In the genomic region with DNA sequence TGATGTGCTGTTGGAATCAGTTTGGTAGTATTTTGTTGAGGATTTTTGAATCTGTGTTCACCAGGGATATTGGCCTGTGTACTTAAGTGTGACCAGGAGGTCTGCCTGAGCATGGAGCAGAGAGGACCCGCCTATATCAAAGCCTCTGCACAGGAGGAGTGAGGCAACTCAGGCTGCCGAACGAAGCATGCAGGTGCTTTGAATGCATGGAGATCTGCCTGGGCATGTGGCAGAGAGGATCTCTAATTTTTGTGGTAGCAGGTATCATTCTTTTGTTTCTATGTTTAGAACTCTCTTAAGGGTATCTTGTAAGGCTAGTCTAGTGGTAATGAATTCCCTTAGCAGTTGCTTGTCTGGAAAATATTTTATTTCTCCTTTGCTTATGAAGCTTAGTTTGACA, we compare ENCODE assay signal across 37 cellular contexts. TPM values are rescaled to one million over a fixed set of nuclear protein-coding genes. Genes with fewer than 3 reads are reported as not detected.
"Had no signal": no experiment of that assay in that cellular context is flagged by ENCODE, and none has a peak within 500 bp of the region (broad histone marks: within the 10 kb centered on the region; RNA-seq: fewer than 3 reads in every experiment).

No MANE protein-coding gene starts in this region.

- FAIRE-seq: TTC549 had no signal

- H3K36me3 ChIP-seq: brain microvascular endothelial cell, SJSA1 had no signal

- H3K4me3 Mint-ChIP-seq: activated CD4-positive, alpha-beta memory T cell treated with anti-CD3 and anti-CD28 coated beads for 36 hours; activated CD4-positive, alpha-beta T cell treated with anti-CD3 and anti-CD28 coated beads for 36 hours; activated naive CD8-positive, alpha-beta T cell treated with anti-CD3 and anti-CD28 coated beads for 36 hours; activated T-helper 17 cell treated with anti-CD3 and anti-CD28 coated beads, Interleukin-2, amount 50 U/mL, for 72 hours; T-helper 1 cell treated with Interleukin-12 subunit alpha and Interleukin-12 subunit beta and Interleukin-4 antibody, amounts not matched to agents 30 μg/mL and 1 μg/mL, for 36 hours; T-helper 2 cell treated with Interferon-gamma antibody and Interleukin-4, amounts not matched to agents 5 μg/mL and 100 μg/mL, for 36 hours had no signal

- H3K4me2 ChIP-seq: SK-N-SH had no signal

- H3K9ac ChIP-seq: SK-N-SH had no signal

- H3K4me1 ChIP-seq: SJSA1 had no signal

- H3K27me3 ChIP-seq: brain microvascular endothelial cell, SJSA1 had no signal

- H3K27ac ChIP-seq: brain microvascular endothelial cell, SJSA1 had no signal

- H3K4me3 ChIP-seq: SJSA1 had no signal

- ATAC-seq: activated CD4-positive, alpha-beta T cell treated with anti-CD3 and anti-CD28 coated beads for 36 hours; activated CD4-positive, CD25-positive, alpha-beta regulatory T cell treated with anti-CD3 and anti-CD28 coated beads, Interleukin-2, amount 50 U/mL, for 24 hours; activated T-helper 17 cell treated with anti-CD3 and anti-CD28 coated beads, Interleukin-2, amount 50 U/mL, for 72 hours; Panc1 had no signal

- DNase-seq: activated CD4-positive, alpha-beta memory T cell treated with anti-CD3 and anti-CD28 coated beads for 36 hours; activated CD4-positive, alpha-beta T cell treated with anti-CD3 and anti-CD28 coated beads for 36 hours; activated CD4-positive, alpha-beta T cell treated with anti-CD3 and anti-CD28 coated beads, Interleukin-2, amount 50 U/mL, for 1 hour; activated CD8-positive, alpha-beta memory T cell treated with anti-CD3 and anti-CD28 coated beads, Interleukin-2, amount 50 U/mL, for 4 hours; activated effector memory CD4-positive, alpha-beta T cell treated with anti-CD3 and anti-CD28 coated beads, Interleukin-2, amount 50 U/mL, for 16 hours; activated naive CD4-positive, alpha-beta T cell; activated naive CD4-positive, alpha-beta T cell treated with anti-CD3 and anti-CD28 coated beads, Interleukin-2, amount 50 U/mL, for 16 hours; activated naive CD8-positive, alpha-beta T cell treated with anti-CD3 and anti-CD28 coated beads for 36 hours; activated T-cell treated with anti-CD3 and anti-CD28 coated beads for 4 hours; activated T-cell treated with anti-CD3 and anti-CD28 coated beads, Interleukin-2, amount 50 U/mL, for 48 hours; amniotic stem cell; aorta; brain microvascular endothelial cell; Kasumi-1; KG1; MM.1S; MV-4-11; NCI-H1092; NCI-H1436 treated with DMSO at 0.1 percent for 48 hours; NCI-H1694 treated with DMSO at 0.1 percent for 48 hours; NCI-H2029 treated with DMSO at 0.1 percent for 48 hours; NCI-H2107; NCI-H226; NCI-H446 treated with DMSO at 0.1 percent for 48 hours; NCI-H524; NCI-H69; NCI-H82; SHP77 treated with DMSO at 0.1 percent for 48 hours; SK-N-SH had no signal

- H3K27ac Mint-ChIP-seq: activated CD4-positive, alpha-beta memory T cell treated with anti-CD3 and anti-CD28 coated beads for 36 hours; activated CD4-positive, alpha-beta T cell treated with anti-CD3 and anti-CD28 coated beads for 36 hours; activated naive CD8-positive, alpha-beta T cell treated with anti-CD3 and anti-CD28 coated beads for 36 hours; activated T-helper 17 cell treated with anti-CD3 and anti-CD28 coated beads, Interleukin-2, amount 50 U/mL, for 72 hours; T-helper 1 cell treated with Interleukin-12 subunit alpha and Interleukin-12 subunit beta and Interleukin-4 antibody, amounts not matched to agents 30 μg/mL and 1 μg/mL, for 36 hours; T-helper 2 cell treated with Interferon-gamma antibody and Interleukin-4, amounts not matched to agents 5 μg/mL and 100 μg/mL, for 36 hours had no signal

- H3K27me3 Mint-ChIP-seq: activated CD4-positive, alpha-beta memory T cell treated with anti-CD3 and anti-CD28 coated beads for 36 hours; activated CD4-positive, alpha-beta T cell treated with anti-CD3 and anti-CD28 coated beads for 36 hours; activated naive CD8-positive, alpha-beta T cell treated with anti-CD3 and anti-CD28 coated beads for 36 hours; activated T-helper 17 cell treated with anti-CD3 and anti-CD28 coated beads, Interleukin-2, amount 50 U/mL, for 72 hours had no signal

- H3K4me1 Mint-ChIP-seq: activated CD4-positive, alpha-beta T cell treated with anti-CD3 and anti-CD28 coated beads for 36 hours had no signal

- H3K9me2 ChIP-seq: SK-N-SH had no signal

RNA-seq across cellular contexts. Expression of a gene that starts 59.5 kb away (rescaled TPM):
- total RNA-seq: activated CD4-positive, alpha-beta memory T cell treated with anti-CD3 and anti-CD28 coated beads for 36 hours; activated CD4-positive, alpha-beta T cell treated with anti-CD3 and anti-CD28 coated beads for 36 hours; activated naive CD8-positive, alpha-beta T cell treated with anti-CD3 and anti-CD28 coated beads for 36 hours; RPMI7951; SJSA1 had no signal
- polyA plus RNA-seq: SK-N-SH had no signal
